35 cellular contexts compared by ENCODE assay signal in the genomic region with DNA sequence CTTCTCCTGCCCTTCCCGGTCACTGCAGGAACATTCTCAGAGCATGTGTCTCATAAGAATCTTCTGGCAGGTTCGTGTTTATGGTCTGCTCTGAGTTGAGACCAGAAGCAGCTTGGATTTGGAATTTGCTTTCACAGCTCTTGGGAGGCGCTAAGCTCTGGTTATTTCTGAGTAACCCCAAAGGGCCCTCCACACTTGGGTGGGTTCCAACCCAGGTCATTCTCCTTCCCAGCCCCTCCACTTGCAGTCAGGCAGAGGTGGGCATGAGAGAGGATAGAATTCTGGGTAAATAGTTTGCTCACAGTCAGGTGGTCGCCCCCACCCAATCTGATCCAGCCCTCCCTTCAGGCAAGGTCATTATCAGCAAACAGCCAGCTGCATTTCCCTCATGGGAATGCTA.
"Had no signal": no experiment of that assay in that cellular context is flagged by ENCODE, and none has a peak within 500 bp of the region (broad histone marks: within the 10 kb centered on the region; RNA-seq: fewer than 3 reads in every experiment).

No MANE protein-coding gene starts in this region.

- H3K27ac ChIP-seq: adrenal gland, body of pancreas, cardiac muscle cell, VCaP had no signal

- H3K9me3 ChIP-seq: adrenal gland, body of pancreas had no signal

- DNase-seq: activated B cell treated with CpG ODN at 0.5 μM for 24 hours; activated CD4-positive, alpha-beta memory T cell treated with anti-CD3 and anti-CD28 coated beads for 36 hours; activated CD4-positive, alpha-beta T cell treated with anti-CD3 and anti-CD28 coated beads for 4 hours; activated CD4-positive, alpha-beta T cell treated with anti-CD3 and anti-CD28 coated beads, Interleukin-2, amount 10 ng/mL, durations not matched to agents 24 days and 14 days; activated CD4-positive, alpha-beta T cell treated with anti-CD3 and anti-CD28 coated beads, Interleukin-2, amount 50 U/mL, for 1 hour; activated CD4-positive, alpha-beta T cell treated with anti-CD3 and anti-CD28 coated beads, Interleukin-2, amount 50 U/mL, for 4 hours; activated CD4-positive, CD25-positive, alpha-beta regulatory T cell treated with anti-CD3 and anti-CD28 coated beads, Interleukin-2, amount 50 U/mL, for 72 hours; activated CD8-positive, alpha-beta memory T cell treated with anti-CD3 and anti-CD28 coated beads, Interleukin-2, amount 50 U/mL, for 4 hours; activated CD8-positive, alpha-beta T cell treated with anti-CD3 and anti-CD28 coated beads for 36 hours; activated effector memory CD4-positive, alpha-beta T cell treated with anti-CD3 and anti-CD28 coated beads, Interleukin-2, amount 50 U/mL, for 16 hours; activated gamma-delta T cell treated with Interleukin-2 at 50 U/mL for 16 hours; activated naive CD4-positive, alpha-beta T cell; activated naive CD4-positive, alpha-beta T cell treated with anti-CD3 and anti-CD28 coated beads for 36 hours; activated naive CD4-positive, alpha-beta T cell treated with anti-CD3 and anti-CD28 coated beads, Interleukin-2, amount 50 U/mL, for 16 hours; activated naive CD8-positive, alpha-beta T cell treated with anti-CD3 and anti-CD28 coated beads for 36 hours; activated T-cell treated with anti-CD3 and anti-CD28 coated beads for 4 hours; activated T-cell treated with anti-CD3 and anti-CD28 coated beads, Interleukin-2, amount 50 U/mL, for 1 hour; activated T-cell treated with anti-CD3 and anti-CD28 coated beads, Interleukin-2, amount 50 U/mL, for 4 hours; activated T-cell treated with anti-CD3 and anti-CD28 coated beads, Interleukin-2, amount 50 U/mL, for 72 hours; adrenal gland; amniotic stem cell; aorta; body of pancreas; caudate nucleus; T-helper 1 cell; T-helper 2 cell; T-helper 9 cell had no signal

- H3K36me3 Mint-ChIP-seq: activated CD4-positive, alpha-beta memory T cell treated with anti-CD3 and anti-CD28 coated beads for 36 hours; activated naive CD4-positive, alpha-beta T cell treated with anti-CD3 and anti-CD28 coated beads, Interleukin-2, amount 50 U/mL, for 72 hours; activated naive CD8-positive, alpha-beta T cell treated with anti-CD3 and anti-CD28 coated beads for 36 hours had no signal

- H3K27ac Mint-ChIP-seq: activated B cell treated with CpG ODN at 0.5 μM for 24 hours; activated CD4-positive, alpha-beta memory T cell treated with anti-CD3 and anti-CD28 coated beads for 36 hours; activated CD4-positive, alpha-beta T cell treated with anti-CD3 and anti-CD28 coated beads, Interleukin-2, amount 10 ng/mL, durations not matched to agents 24 days and 14 days; activated CD8-positive, alpha-beta T cell treated with anti-CD3 and anti-CD28 coated beads for 36 hours; activated naive CD4-positive, alpha-beta T cell treated with anti-CD3 and anti-CD28 coated beads for 36 hours; activated naive CD4-positive, alpha-beta T cell treated with anti-CD3 and anti-CD28 coated beads, Interleukin-2, amount 50 U/mL, for 72 hours; activated naive CD8-positive, alpha-beta T cell treated with anti-CD3 and anti-CD28 coated beads for 36 hours; activated T-cell treated with anti-CD3 and anti-CD28 coated beads, Interleukin-2, amount 50 U/mL, for 72 hours; activated T-helper 1 cell treated with anti-CD3 and anti-CD28 coated beads, Interleukin-12 subunit alpha, Interleukin-12 subunit beta, Interleukin-2, Interleukin-4 antibody, amounts not matched to agents 30 ng/mL and 10 ng/mL and 1 ng/mL, durations not matched to agents 14 hours and 24 hours and 36 hours; activated T-helper 17 cell treated with anti-CD3 and anti-CD28 coated beads, Interleukin-2, amount 50 U/mL, for 72 hours; T-helper 1 cell treated with Interleukin-12 subunit alpha and Interleukin-12 subunit beta and Interleukin-4 antibody, amounts not matched to agents 30 μg/mL and 1 μg/mL, for 36 hours; T-helper 2 cell treated with Interferon-gamma antibody and Interleukin-4, amounts not matched to agents 5 μg/mL and 100 μg/mL, for 36 hours had no signal

- H3K4me3 Mint-ChIP-seq: activated B cell treated with CpG ODN at 0.5 μM for 24 hours; activated CD4-positive, alpha-beta memory T cell treated with anti-CD3 and anti-CD28 coated beads for 36 hours; activated CD4-positive, alpha-beta T cell treated with anti-CD3 and anti-CD28 coated beads, Interleukin-2, amount 10 ng/mL, durations not matched to agents 24 days and 14 days; activated CD8-positive, alpha-beta T cell treated with anti-CD3 and anti-CD28 coated beads for 36 hours; activated naive CD4-positive, alpha-beta T cell treated with anti-CD3 and anti-CD28 coated beads for 36 hours; activated naive CD8-positive, alpha-beta T cell treated with anti-CD3 and anti-CD28 coated beads for 36 hours; activated T-cell treated with anti-CD3 and anti-CD28 coated beads, Interleukin-2, amount 50 U/mL, for 4 hours; activated T-cell treated with anti-CD3 and anti-CD28 coated beads, Interleukin-2, amount 50 U/mL, for 72 hours; activated T-helper 1 cell treated with anti-CD3 and anti-CD28 coated beads, Interleukin-12 subunit alpha, Interleukin-12 subunit beta, Interleukin-2, Interleukin-4 antibody, amounts not matched to agents 30 ng/mL and 10 ng/mL and 1 ng/mL, durations not matched to agents 14 hours and 24 hours and 36 hours; activated T-helper 17 cell treated with anti-CD3 and anti-CD28 coated beads, Interleukin-2, amount 50 U/mL, for 72 hours; central memory CD8-positive, alpha-beta T cell; T-helper 1 cell treated with Interleukin-12 subunit alpha and Interleukin-12 subunit beta and Interleukin-4 antibody, amounts not matched to agents 30 μg/mL and 1 μg/mL, for 36 hours; T-helper 2 cell treated with Interferon-gamma antibody and Interleukin-4, amounts not matched to agents 5 μg/mL and 100 μg/mL, for 36 hours had no signal

- H3K36me3 ChIP-seq: adrenal gland, cardiac muscle cell had no signal

- H3K9me3 Mint-ChIP-seq: activated B cell treated with CpG ODN at 0.5 μM for 24 hours; activated CD4-positive, alpha-beta memory T cell treated with anti-CD3 and anti-CD28 coated beads for 36 hours; activated CD4-positive, alpha-beta T cell treated with anti-CD3 and anti-CD28 coated beads, Interleukin-2, amount 10 ng/mL, durations not matched to agents 24 days and 14 days; activated CD8-positive, alpha-beta T cell treated with anti-CD3 and anti-CD28 coated beads for 36 hours; activated naive CD4-positive, alpha-beta T cell treated with anti-CD3 and anti-CD28 coated beads for 36 hours; activated naive CD4-positive, alpha-beta T cell treated with anti-CD3 and anti-CD28 coated beads, Interleukin-2, amount 50 U/mL, for 72 hours; activated naive CD8-positive, alpha-beta T cell treated with anti-CD3 and anti-CD28 coated beads for 36 hours; activated T-cell treated with anti-CD3 and anti-CD28 coated beads, Interleukin-2, amount 50 U/mL, for 4 hours; activated T-cell treated with anti-CD3 and anti-CD28 coated beads, Interleukin-2, amount 50 U/mL, for 72 hours; activated T-helper 1 cell treated with anti-CD3 and anti-CD28 coated beads, Interleukin-12 subunit alpha, Interleukin-12 subunit beta, Interleukin-2, Interleukin-4 antibody, amounts not matched to agents 30 ng/mL and 10 ng/mL and 1 ng/mL, durations not matched to agents 14 hours and 24 hours and 36 hours; activated T-helper 17 cell treated with anti-CD3 and anti-CD28 coated beads, Interleukin-2, amount 50 U/mL, for 72 hours; central memory CD8-positive, alpha-beta T cell; T-helper 1 cell treated with Interleukin-12 subunit alpha and Interleukin-12 subunit beta and Interleukin-4 antibody, amounts not matched to agents 30 μg/mL and 1 μg/mL, for 36 hours; T-helper 2 cell treated with Interferon-gamma antibody and Interleukin-4, amounts not matched to agents 5 μg/mL and 100 μg/mL, for 36 hours had no signal

- H3K4me1 Mint-ChIP-seq: activated B cell treated with CpG ODN at 0.5 μM for 24 hours; activated CD4-positive, alpha-beta T cell treated with anti-CD3 and anti-CD28 coated beads, Interleukin-2, amount 10 ng/mL, durations not matched to agents 24 days and 14 days; activated naive CD8-positive, alpha-beta T cell treated with anti-CD3 and anti-CD28 coated beads for 36 hours; central memory CD8-positive, alpha-beta T cell had no signal

- H3K4me1 ChIP-seq: adrenal gland, body of pancreas had no signal

- H3K4me3 ChIP-seq: adrenal gland, body of pancreas, cardiac muscle cell had no signal

- H3K27me3 Mint-ChIP-seq: activated CD4-positive, alpha-beta memory T cell treated with anti-CD3 and anti-CD28 coated beads for 36 hours; activated CD8-positive, alpha-beta T cell treated with anti-CD3 and anti-CD28 coated beads for 36 hours; activated naive CD8-positive, alpha-beta T cell treated with anti-CD3 and anti-CD28 coated beads for 36 hours; activated T-helper 17 cell treated with anti-CD3 and anti-CD28 coated beads, Interleukin-2, amount 50 U/mL, for 72 hours; central memory CD8-positive, alpha-beta T cell had no signal

- H3K27me3 ChIP-seq: adrenal gland, body of pancreas, cardiac muscle cell had no signal
